2 cellular contexts compared by ENCODE assay signal in the genomic region with DNA sequence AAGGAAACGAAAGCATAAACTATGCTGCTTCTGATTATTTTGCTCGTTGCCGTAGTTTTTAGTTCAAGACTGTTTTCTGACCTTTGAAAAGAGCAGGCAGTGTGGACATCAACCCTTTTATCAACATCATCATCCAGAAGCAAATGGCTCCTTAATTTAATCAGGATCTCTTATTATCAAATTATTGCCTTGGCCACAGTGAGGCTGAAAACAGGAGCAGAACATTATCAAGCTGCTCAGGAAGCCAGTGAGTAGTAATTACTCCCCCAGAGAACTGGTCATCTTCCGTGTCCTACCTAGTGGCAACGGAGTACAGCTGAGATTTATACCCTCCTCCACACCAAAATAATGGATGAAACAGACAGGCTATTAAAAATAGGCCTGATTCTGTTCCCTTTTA.
TF ChIP-seq lines count a peak whose summit lies in the region.

No MANE protein-coding gene starts in this region.

TF ChIP-seq in SK-N-SH, 30 proteins besides CTCF, POLR2A, EP300 and RAD21 (continues in another document):
- TF ChIP-seq MEF2A (IDR thresholded peaks at IDR 0.05; ENCODE audit: borderline replicate concordance, low read depth) (no peak), NRF1 (IDR thresholded peaks at IDR 0.05; ENCODE audit: low read depth, low read length) (no peak), EZH2phosphoT487 (IDR thresholded peaks at IDR 0.05; ENCODE audit: borderline replicate concordance, low read depth) (no peak), GATA2 (CRISPR knock-in tag; IDR thresholded peaks at IDR 0.05) (peak; percentile 97), NFIC (IDR thresholded peaks at IDR 0.05; ENCODE audit: borderline replicate concordance) (no peak), MXI1 (IDR thresholded peaks at IDR 0.05; ENCODE audit: low read depth, low read length) (peak; percentile 63; the same call in 1 of the 2 replicates), RCOR1 (IDR thresholded peaks at IDR 0.05; ENCODE audit: low read length) (peak; percentile 76; the same call in 1 of the 2 replicates), YY1 (IDR thresholded peaks at IDR 0.05; ENCODE audit: low read depth) (no peak), TCF12 (IDR thresholded peaks at IDR 0.05) (peak; percentile 57), FOSL2 (IDR thresholded peaks at IDR 0.05; ENCODE audit: borderline replicate concordance, low read depth) (no peak), RXRA (IDR thresholded peaks at IDR 0.05; ENCODE audit: borderline replicate concordance, low read depth) (no peak), POLR2AphosphoS5 (IDR thresholded peaks at IDR 0.05; ENCODE audit: low read depth, low read length) (no peak), RFX5 (IDR thresholded peaks at IDR 0.05; ENCODE audit: low read length) (no peak), TEAD4 (IDR thresholded peaks at IDR 0.05; ENCODE audit: borderline replicate concordance, insufficient read depth) (peak; percentile 76; the same call in 1 of the 2 replicates), SIN3A (IDR thresholded peaks at IDR 0.05; ENCODE audit: borderline replicate concordance, low read depth, low read length) (no peak), GABPA (IDR thresholded peaks at IDR 0.05; ENCODE audit: low read depth) (no peak), JUND (IDR thresholded peaks at IDR 0.05) (no peak), CHD2 (IDR thresholded peaks at IDR 0.05; ENCODE audit: low read length, partially characterized antibody) (peak; percentile 92), ELF1 (IDR thresholded peaks at IDR 0.05) (no peak), TAF1 (IDR thresholded peaks at IDR 0.05; ENCODE audit: borderline replicate concordance, low read depth, low read length) (no peak)
- TF ChIP-seq, protein P1, sequence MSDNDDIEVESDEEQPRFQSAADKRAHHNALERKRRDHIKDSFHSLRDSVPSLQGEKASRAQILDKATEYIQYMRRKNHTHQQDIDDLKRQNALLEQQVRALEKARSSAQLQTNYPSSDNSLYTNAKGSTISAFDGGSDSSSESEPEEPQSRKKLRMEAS (IDR thresholded peaks at IDR 0.05; ENCODE audit: low read depth), result no peak
- TF ChIP-seq, protein P2, sequence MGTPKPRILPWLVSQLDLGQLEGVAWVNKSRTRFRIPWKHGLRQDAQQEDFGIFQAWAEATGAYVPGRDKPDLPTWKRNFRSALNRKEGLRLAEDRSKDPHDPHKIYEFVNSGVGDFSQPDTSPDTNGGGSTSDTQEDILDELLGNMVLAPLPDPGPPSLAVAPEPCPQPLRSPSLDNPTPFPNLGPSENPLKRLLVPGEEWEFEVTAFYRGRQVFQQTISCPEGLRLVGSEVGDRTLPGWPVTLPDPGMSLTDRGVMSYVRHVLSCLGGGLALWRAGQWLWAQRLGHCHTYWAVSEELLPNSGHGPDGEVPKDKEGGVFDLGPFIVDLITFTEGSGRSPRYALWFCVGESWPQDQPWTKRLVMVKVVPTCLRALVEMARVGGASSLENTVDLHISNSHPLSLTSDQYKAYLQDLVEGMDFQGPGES (IDR thresholded peaks at IDR 0.05; ENCODE audit: low read depth, low read length), result no peak
- TF ChIP-seq, protein P3, sequence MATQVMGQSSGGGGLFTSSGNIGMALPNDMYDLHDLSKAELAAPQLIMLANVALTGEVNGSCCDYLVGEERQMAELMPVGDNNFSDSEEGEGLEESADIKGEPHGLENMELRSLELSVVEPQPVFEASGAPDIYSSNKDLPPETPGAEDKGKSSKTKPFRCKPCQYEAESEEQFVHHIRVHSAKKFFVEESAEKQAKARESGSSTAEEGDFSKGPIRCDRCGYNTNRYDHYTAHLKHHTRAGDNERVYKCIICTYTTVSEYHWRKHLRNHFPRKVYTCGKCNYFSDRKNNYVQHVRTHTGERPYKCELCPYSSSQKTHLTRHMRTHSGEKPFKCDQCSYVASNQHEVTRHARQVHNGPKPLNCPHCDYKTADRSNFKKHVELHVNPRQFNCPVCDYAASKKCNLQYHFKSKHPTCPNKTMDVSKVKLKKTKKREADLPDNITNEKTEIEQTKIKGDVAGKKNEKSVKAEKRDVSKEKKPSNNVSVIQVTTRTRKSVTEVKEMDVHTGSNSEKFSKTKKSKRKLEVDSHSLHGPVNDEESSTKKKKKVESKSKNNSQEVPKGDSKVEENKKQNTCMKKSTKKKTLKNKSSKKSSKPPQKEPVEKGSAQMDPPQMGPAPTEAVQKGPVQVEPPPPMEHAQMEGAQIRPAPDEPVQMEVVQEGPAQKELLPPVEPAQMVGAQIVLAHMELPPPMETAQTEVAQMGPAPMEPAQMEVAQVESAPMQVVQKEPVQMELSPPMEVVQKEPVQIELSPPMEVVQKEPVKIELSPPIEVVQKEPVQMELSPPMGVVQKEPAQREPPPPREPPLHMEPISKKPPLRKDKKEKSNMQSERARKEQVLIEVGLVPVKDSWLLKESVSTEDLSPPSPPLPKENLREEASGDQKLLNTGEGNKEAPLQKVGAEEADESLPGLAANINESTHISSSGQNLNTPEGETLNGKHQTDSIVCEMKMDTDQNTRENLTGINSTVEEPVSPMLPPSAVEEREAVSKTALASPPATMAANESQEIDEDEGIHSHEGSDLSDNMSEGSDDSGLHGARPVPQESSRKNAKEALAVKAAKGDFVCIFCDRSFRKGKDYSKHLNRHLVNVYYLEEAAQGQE (IDR thresholded peaks at IDR 0.05; ENCODE audit: low read depth, low read length), result no peak
- TF ChIP-seq, protein P4, sequence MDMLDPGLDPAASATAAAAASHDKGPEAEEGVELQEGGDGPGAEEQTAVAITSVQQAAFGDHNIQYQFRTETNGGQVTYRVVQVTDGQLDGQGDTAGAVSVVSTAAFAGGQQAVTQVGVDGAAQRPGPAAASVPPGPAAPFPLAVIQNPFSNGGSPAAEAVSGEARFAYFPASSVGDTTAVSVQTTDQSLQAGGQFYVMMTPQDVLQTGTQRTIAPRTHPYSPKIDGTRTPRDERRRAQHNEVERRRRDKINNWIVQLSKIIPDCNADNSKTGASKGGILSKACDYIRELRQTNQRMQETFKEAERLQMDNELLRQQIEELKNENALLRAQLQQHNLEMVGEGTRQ (IDR thresholded peaks at IDR 0.05; ENCODE audit: borderline replicate concordance, low read depth, low read length), result no peak
- TF ChIP-seq, protein P5, sequence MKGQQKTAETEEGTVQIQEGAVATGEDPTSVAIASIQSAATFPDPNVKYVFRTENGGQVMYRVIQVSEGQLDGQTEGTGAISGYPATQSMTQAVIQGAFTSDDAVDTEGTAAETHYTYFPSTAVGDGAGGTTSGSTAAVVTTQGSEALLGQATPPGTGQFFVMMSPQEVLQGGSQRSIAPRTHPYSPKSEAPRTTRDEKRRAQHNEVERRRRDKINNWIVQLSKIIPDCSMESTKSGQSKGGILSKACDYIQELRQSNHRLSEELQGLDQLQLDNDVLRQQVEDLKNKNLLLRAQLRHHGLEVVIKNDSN (IDR thresholded peaks at IDR 0.05; ENCODE audit: borderline replicate concordance, low read depth), result no peak

TF ChIP-seq in endothelial cell of umbilical vein, 7 proteins besides CTCF, POLR2A, EP300 and RAD21:
- TF ChIP-seq MYC (IDR thresholded peaks at IDR 0.05; ENCODE audit: low read depth, low read length) (no peak), EZH2 (IDR thresholded peaks at IDR 0.05; ENCODE audit: borderline replicate concordance, low read depth, low read length, severe bottlenecking) (no peak), POLR2AphosphoS5 (IDR thresholded peaks at IDR 0.05; ENCODE audit: insufficient read depth, low read depth, low read length) (no peak), FOS (IDR thresholded peaks at IDR 0.05; ENCODE audit: borderline replicate concordance, insufficient read depth, low read length) (no peak), GATA2 (IDR thresholded peaks at IDR 0.05; ENCODE audit: insufficient read depth, insufficient read length, low read depth, low read length) (no peak), JUN (IDR thresholded peaks at IDR 0.05; ENCODE audit: borderline replicate concordance, insufficient read depth, insufficient read length, low read depth) (no peak)
- TF ChIP-seq, protein P1 (IDR thresholded peaks at IDR 0.05; ENCODE audit: insufficient read depth, insufficient read length), result no peak
